Comparison of ENCODE assay signal across 15 cellular contexts in the genomic region with DNA sequence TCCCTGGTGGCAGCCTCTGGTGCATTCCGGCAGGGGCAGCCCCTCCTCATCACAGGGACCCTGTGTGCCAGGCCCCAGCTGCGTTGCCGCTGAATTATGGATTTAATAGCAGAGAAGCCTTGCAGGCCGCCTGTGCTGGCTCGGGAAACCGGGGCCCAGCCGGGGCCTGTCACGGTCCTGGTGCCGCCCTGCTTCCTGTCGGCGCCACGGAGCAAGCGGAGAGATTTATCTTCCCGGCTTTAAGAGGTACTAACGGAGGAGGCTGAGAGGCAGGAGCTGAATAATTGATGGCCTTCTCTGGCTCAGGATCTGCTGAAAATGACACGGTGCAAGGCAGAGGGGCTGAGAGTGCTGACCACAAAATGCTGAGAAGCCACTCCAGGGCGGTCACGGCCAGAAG. TPM values are rescaled to one million over a fixed set of nuclear protein-coding genes. Genes with fewer than 3 reads are reported as not detected.
DNase-seq lines count a peak whose midpoint lies in the region; ATAC-seq and TF ChIP-seq lines count a peak whose summit lies in the region.
"Had no signal": no experiment of that assay in that cellular context is flagged by ENCODE, and none has a peak within 500 bp of the region (broad histone marks: within the 10 kb centered on the region; RNA-seq: fewer than 3 reads in every experiment).

No MANE protein-coding gene starts in this region.

- no peak overlapping the region for H3K23ac ChIP-seq in mesenchymal stem cell (ENCODE audit: low read length in 2 of 2)

- H2AFZ ChIP-seq in mesenchymal stem cell (ENCODE audit: low read depth, low read length), result peak overlapping the region; percentile 20

- peak overlapping the region in 1 of 2 donors; percentile 15 for H3K4me3 ChIP-seq in right atrium auricular region
- H3K4me3 ChIP-seq in right cardiac atrium (ENCODE audit: low read length), result no peak overlapping the region
- H3K4me3 ChIP-seq in mesenchymal stem cell (ENCODE audit: insufficient read depth in 1 of 2, low read depth in 1 of 2, low read length in 2 of 2), result no peak overlapping the region
- no peak overlapping the region for H3K4me3 ChIP-seq in uterus
- H3K4me3 ChIP-seq: MG63, transverse colon had no signal

- H4K91ac ChIP-seq in mesenchymal stem cell (ENCODE audit: low read length), result peak overlapping the region; percentile 93

- H3K4me1 ChIP-seq in right atrium auricular region, result peaks cover 0 to 44% of the 10 kb centered on the region in 2 donors
- no peaks in the 10 kb centered on the region for H3K4me1 ChIP-seq in right cardiac atrium (ENCODE audit: control insufficient read depth, insufficient read depth, low read length)
- H3K4me1 ChIP-seq in mesenchymal stem cell (ENCODE audit: control insufficient read depth, insufficient read depth, low read depth, low read length), result peaks cover 51% of the 10 kb centered on the region
- peaks cover 0 to 19% of the 10 kb centered on the region in 2 donors for H3K4me1 ChIP-seq in uterus

- H3K9me3 ChIP-seq in right atrium auricular region, result no peaks in the 10 kb centered on the region
- no peaks in the 10 kb centered on the region for H3K9me3 ChIP-seq in right cardiac atrium (ENCODE audit: control insufficient read depth, low read length)
- H3K9me3 ChIP-seq in mesenchymal stem cell (ENCODE audit: control insufficient read depth, low read length), result no peaks in the 10 kb centered on the region
- H3K9me3 ChIP-seq in uterus, result no peaks in the 10 kb centered on the region
- H3K9me3 ChIP-seq: MG63, transverse colon had no signal

- H3K4ac ChIP-seq in mesenchymal stem cell (ENCODE audit: low read depth in 1 of 2, low read length in 2 of 2), result peak overlapping the region; percentile 72 to 88

- H3K18ac ChIP-seq in mesenchymal stem cell (ENCODE audit: low read depth in 1 of 2, low read length in 2 of 2), result peak overlapping the region in 1 of 2 experiments; percentile 84

- no peaks in the 10 kb centered on the region for H3K27me3 ChIP-seq in right atrium auricular region
- no peaks in the 10 kb centered on the region for H3K27me3 ChIP-seq in right cardiac atrium (ENCODE audit: control insufficient read depth, insufficient read depth)
- H3K27me3 ChIP-seq in mesenchymal stem cell (ENCODE audit: control insufficient read depth in 1 of 2, insufficient read depth in 1 of 2, low read length in 2 of 2), result peaks cover 5 to 23% of the 10 kb centered on the region in 2 experiments
- no peaks in the 10 kb centered on the region for H3K27me3 ChIP-seq in uterus
- H3K27me3 ChIP-seq: MG63, transverse colon had no signal

- H3K27ac ChIP-seq in right atrium auricular region (peak overlapping the region; percentile 40 to 70), right cardiac atrium (ENCODE audit: low read length) (no peak overlapping the region), mesenchymal stem cell (ENCODE audit: low read length, poor library complexity, severe bottlenecking) (no peak overlapping the region), uterus (peak overlapping the region; percentile 19 to 77)
- H3K27ac ChIP-seq: epithelial cell of prostate had no signal

- H3K9ac ChIP-seq in mesenchymal stem cell (ENCODE audit: low read length), result no peak overlapping the region

- ATAC-seq in right cardiac atrium (no peak), GM18858 (IDR thresholded peaks at IDR 0.05; ENCODE audit: unreplicated experiment) (no peak)
- ATAC-seq: sciatic nerve had no signal

- peak overlapping the region; percentile 52 for H2BK15ac ChIP-seq in mesenchymal stem cell (ENCODE audit: low read depth, poor library complexity, severe bottlenecking)

- H2BK120ac ChIP-seq in mesenchymal stem cell (ENCODE audit: low read depth, low read length), result no peak overlapping the region

- H4K8ac ChIP-seq in mesenchymal stem cell (ENCODE audit: low read length), result peak overlapping the region; percentile 83

- DNase-seq in right atrium auricular region (ENCODE audit: low spot score) (no peak), right cardiac atrium (no peak), cerebellar cortex (ENCODE audit: low spot score) (peak; percentile 48), mesenchymal stem cell (no peak), uterus (no peak), NAMALWA (ENCODE audit: low spot score) (no peak), cerebellum (ENCODE audit: low spot score) (no peak)
- DNase-seq: activated CD4-positive, alpha-beta T cell treated with anti-CD3 and anti-CD28 coated beads for 1 hour; activated T-cell treated with anti-CD3 and anti-CD28 coated beads, Interleukin-2, amount 50 U/mL, for 48 hours; MG63; stimulated activated CD4-positive, alpha-beta T cell treated with anti-CD3 and anti-CD28 coated beads, Interleukin-4, amount 100 ng/mL, for 4 hours; transverse colon had no signal

- peak overlapping the region; percentile 34 to 80 for H2BK12ac ChIP-seq in mesenchymal stem cell (ENCODE audit: low read length in 2 of 2)

- H3K79me1 ChIP-seq in mesenchymal stem cell (replicated peaks; ENCODE audit: low read length, poor library complexity, severe bottlenecking), result peaks cover 11% of the 10 kb centered on the region

- TF ChIP-seq CTCF in right atrium auricular region (IDR thresholded peaks at IDR 0.05) (no peak), uterus (IDR thresholded peaks at IDR 0.05) (no peak)

- intact Hi-C loops in right cardiac atrium (cut with DNase I), result no loop called here
- intact Hi-C loops in uterus (cut with DNase I; ENCODE audit: low total_unique reads), result no loop called here

- no peak overlapping the region for H2BK5ac ChIP-seq in mesenchymal stem cell (ENCODE audit: low read depth, low read length, poor library complexity, severe bottlenecking)

- H3K14ac ChIP-seq in mesenchymal stem cell (ENCODE audit: low read length in 2 of 2), result no peak overlapping the region

- H2AK5ac ChIP-seq in mesenchymal stem cell (ENCODE audit: low read length, severe bottlenecking), result peak overlapping the region; percentile 77

- TF ChIP-seq POLR2A in uterus (IDR thresholded peaks at IDR 0.05), result no peak

- no peak overlapping the region for H3K4me2 ChIP-seq in mesenchymal stem cell (ENCODE audit: low read length, poor library complexity, severe bottlenecking)

- WGBS in right cardiac atrium, result 68% methylated on average over 18 of the region's 18 CpGs
- WGBS in mesenchymal stem cell, result 61% methylated on average over 18 of the region's 18 CpGs

- no peaks in the 10 kb centered on the region for H3K36me3 ChIP-seq in right atrium auricular region
- peaks cover 0 to 3% of the 10 kb centered on the region in 2 experiments for H3K36me3 ChIP-seq in mesenchymal stem cell (ENCODE audit: control insufficient read depth in 1 of 2, insufficient read depth in 2 of 2, low read depth in 1 of 2, low read length in 2 of 2)
- H3K36me3 ChIP-seq in uterus, result no peaks in the 10 kb centered on the region
- H3K36me3 ChIP-seq: MG63, transverse colon had no signal

RNA-seq across cellular contexts. Expression of a gene that starts 54.0 kb away (rescaled TPM):
- total RNA-seq in right atrium auricular region (under 1 TPM in 1 of 2 donors, not detected in 1; 0.43 TPM), right cardiac atrium (under 1 TPM; 0.22 to 0.83 (median 0.39) TPM), uterus (1 to 10 TPM in 2 of 4 donors, not detected in 2; 2.7 to 4.3 TPM), cerebellum (1.4 TPM)
- polyA plus RNA-seq in right cardiac atrium, result 0.54 TPM
- polyA plus RNA-seq in mesenchymal stem cell (2013, experiment 1 of 2), result not detected
- not detected for polyA plus RNA-seq in mesenchymal stem cell (2013, experiment 2 of 2)

Comparison
In these comparisons a context has a peak if more than half of its experiments do, and no peak if none do; other contexts are left out.
1. H3K27ac ChIP-seq: peak in right atrium auricular region (2 of 2) and uterus (2 of 2); none in right cardiac atrium (single experiment) and mesenchymal stem cell (single experiment).